29 cellular contexts compared by ENCODE assay signal in the genomic region with DNA sequence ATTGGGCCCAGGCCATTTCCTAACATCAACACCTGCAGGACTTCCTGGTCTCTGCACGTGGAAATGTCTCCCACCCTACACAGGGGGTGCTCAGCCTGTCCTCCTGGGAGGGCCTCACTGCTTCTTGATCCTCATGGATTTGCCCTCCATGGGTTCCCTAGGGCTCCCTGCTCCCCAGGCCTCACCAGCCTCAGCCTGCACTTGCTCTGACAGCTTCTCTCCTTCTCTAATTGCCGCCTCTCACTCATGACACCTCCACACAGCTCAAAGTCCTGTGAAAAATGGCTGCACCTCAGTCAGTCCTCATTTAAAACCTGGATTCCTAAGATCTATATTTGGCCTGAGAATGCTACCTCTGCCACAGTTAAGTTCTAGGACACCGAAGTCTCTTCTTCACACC.
"Had no signal": no experiment of that assay in that cellular context is flagged by ENCODE, and none has a peak within 500 bp of the region (broad histone marks: within the 10 kb centered on the region; RNA-seq: fewer than 3 reads in every experiment).

No MANE protein-coding gene starts in this region.

- H3K27me3 ChIP-seq: ascending aorta, breast epithelium, cardiac muscle cell had no signal

- H3K4me3 Mint-ChIP-seq: activated CD4-positive, alpha-beta memory T cell treated with anti-CD3 and anti-CD28 coated beads for 36 hours; activated CD4-positive, alpha-beta T cell treated with anti-CD3 and anti-CD28 coated beads for 36 hours; activated CD4-positive, alpha-beta T cell treated with anti-CD3 and anti-CD28 coated beads, Interleukin-2, amount 10 ng/mL, durations not matched to agents 24 days and 14 days; activated naive CD4-positive, alpha-beta T cell treated with anti-CD3 and anti-CD28 coated beads, Interleukin-2, amount 10 ng/mL, durations not matched to agents 7 days and 5 days; activated naive CD8-positive, alpha-beta T cell; activated T-cell treated with anti-CD3 and anti-CD28 coated beads, Interleukin-2, amount 50 U/mL, for 24 hours; activated T-cell treated with anti-CD3 and anti-CD28 coated beads, Interleukin-2, amount 50 U/mL, for 72 hours; central memory CD8-positive, alpha-beta T cell; effector memory CD8-positive, alpha-beta T cell had no signal

- H3K4me1 Mint-ChIP-seq: activated CD4-positive, alpha-beta T cell treated with anti-CD3 and anti-CD28 coated beads, Interleukin-2, amount 10 ng/mL, durations not matched to agents 24 days and 14 days; activated naive CD4-positive, alpha-beta T cell treated with anti-CD3 and anti-CD28 coated beads, Interleukin-2, amount 10 ng/mL, durations not matched to agents 7 days and 5 days had no signal

- H3K4me3 ChIP-seq: ascending aorta, breast epithelium, cardiac muscle cell had no signal

- FAIRE-seq: endometrium, endothelial cell of umbilical vein, frontal cortex had no signal

- H3K27ac Mint-ChIP-seq: activated CD4-positive, alpha-beta memory T cell treated with anti-CD3 and anti-CD28 coated beads for 36 hours; activated CD4-positive, alpha-beta T cell treated with anti-CD3 and anti-CD28 coated beads for 36 hours; activated CD4-positive, alpha-beta T cell treated with anti-CD3 and anti-CD28 coated beads, Interleukin-2, amount 10 ng/mL, durations not matched to agents 24 days and 14 days; activated naive CD4-positive, alpha-beta T cell treated with anti-CD3 and anti-CD28 coated beads, Interleukin-2, amount 10 ng/mL, durations not matched to agents 7 days and 5 days; activated naive CD8-positive, alpha-beta T cell; activated T-cell treated with anti-CD3 and anti-CD28 coated beads, Interleukin-2, amount 50 U/mL, for 24 hours; activated T-cell treated with anti-CD3 and anti-CD28 coated beads, Interleukin-2, amount 50 U/mL, for 72 hours; effector memory CD8-positive, alpha-beta T cell had no signal

- H3K36me3 Mint-ChIP-seq: activated CD4-positive, alpha-beta memory T cell treated with anti-CD3 and anti-CD28 coated beads for 36 hours; activated naive CD4-positive, alpha-beta T cell treated with anti-CD3 and anti-CD28 coated beads, Interleukin-2, amount 10 ng/mL, durations not matched to agents 7 days and 5 days; activated naive CD8-positive, alpha-beta T cell; brain had no signal

- H3K27ac ChIP-seq: ascending aorta, breast epithelium, cardiac muscle cell, epithelial cell of prostate had no signal

- ATAC-seq: activated CD4-positive, alpha-beta T cell treated with anti-CD3 and anti-CD28 coated beads for 36 hours; activated T-cell treated with anti-CD3 and anti-CD28 coated beads, Interleukin-2, amount 50 U/mL, for 72 hours; effector memory CD8-positive, alpha-beta T cell had no signal

- H3K27me3 Mint-ChIP-seq: activated naive CD8-positive, alpha-beta T cell had no signal

- DNase-seq: activated CD4-positive, alpha-beta memory T cell treated with anti-CD3 and anti-CD28 coated beads for 36 hours; activated CD4-positive, alpha-beta T cell treated with anti-CD3 and anti-CD28 coated beads for 36 hours; activated CD4-positive, alpha-beta T cell treated with anti-CD3 and anti-CD28 coated beads, Interleukin-2, amount 10 ng/mL, durations not matched to agents 24 days and 14 days; activated CD4-positive, CD25-positive, alpha-beta regulatory T cell; activated CD4-positive, CD25-positive, alpha-beta regulatory T cell treated with anti-CD3 and anti-CD28 coated beads, Interleukin-2, amount 50 U/mL, for 72 hours; activated CD8-positive, alpha-beta memory T cell treated with anti-CD3 and anti-CD28 coated beads, Interleukin-2, amount 50 U/mL, for 48 hours; activated gamma-delta T cell; activated naive CD4-positive, alpha-beta T cell; activated naive CD4-positive, alpha-beta T cell treated with anti-CD3 and anti-CD28 coated beads, Interleukin-2, amount 10 ng/mL, durations not matched to agents 7 days and 5 days; activated T-cell treated with anti-CD3 and anti-CD28 coated beads for 4 hours; activated T-cell treated with anti-CD3 and anti-CD28 coated beads, Interleukin-2, amount 50 U/mL, for 24 hours; activated T-cell treated with anti-CD3 and anti-CD28 coated beads, Interleukin-2, amount 50 U/mL, for 72 hours; amygdala; cortex of kidney; dermis blood vessel endothelial cell; effector CD4-positive, alpha-beta T cell; effector memory CD8-positive, alpha-beta T cell; foreskin fibroblast; T-helper 2 cell had no signal

- H3K9me3 Mint-ChIP-seq: activated CD4-positive, alpha-beta memory T cell treated with anti-CD3 and anti-CD28 coated beads for 36 hours; activated CD4-positive, alpha-beta T cell treated with anti-CD3 and anti-CD28 coated beads, Interleukin-2, amount 10 ng/mL, durations not matched to agents 24 days and 14 days; activated naive CD4-positive, alpha-beta T cell treated with anti-CD3 and anti-CD28 coated beads, Interleukin-2, amount 10 ng/mL, durations not matched to agents 7 days and 5 days; activated T-cell treated with anti-CD3 and anti-CD28 coated beads, Interleukin-2, amount 50 U/mL, for 24 hours; activated T-cell treated with anti-CD3 and anti-CD28 coated beads, Interleukin-2, amount 50 U/mL, for 72 hours; central memory CD8-positive, alpha-beta T cell had no signal

- H3K9me3 ChIP-seq: ascending aorta, breast epithelium had no signal

- H3K4me1 ChIP-seq: ascending aorta, breast epithelium had no signal

- H3K36me3 ChIP-seq: ascending aorta, breast epithelium, cardiac muscle cell had no signal
